In genomic region chr5:149490599-149491187, GRCh38 we compare ENCODE assay signal across 19 cellular contexts.
DNase-seq lines count a peak whose midpoint lies in the region; FAIRE-seq and TF ChIP-seq lines count a peak whose summit lies in the region.
"Had no signal": no experiment of that assay in that cellular context is flagged by ENCODE, and none has a peak within 500 bp of the region (broad histone marks: within the 10 kb centered on the region; RNA-seq: fewer than 3 reads in every experiment).

No MANE protein-coding gene starts in this region.

- H3K4me1 ChIP-seq in left ventricle myocardium inferior (peaks cover 80% of the 10 kb centered on the region), astrocyte (ENCODE audit: insufficient read depth, low read length) (peaks cover 24% of the 10 kb centered on the region), muscle layer of duodenum (ENCODE audit: control insufficient read depth in 1 of 2, insufficient read depth in 2 of 2, low read length in 2 of 2) (peaks cover 19 to 25% of the 10 kb centered on the region in 2 donors), thyroid gland (peaks cover 14 to 24% of the 10 kb centered on the region in 2 donors)

- H3K27ac ChIP-seq in left ventricle myocardium inferior (replicated peaks): peak overlapping the region; percentile 94
- no peak overlapping the region for H3K27ac ChIP-seq in astrocyte (ENCODE audit: low read depth, low read length)
- H3K27ac ChIP-seq in muscle layer of duodenum (ENCODE audit: low read length): peak overlapping the region; percentile 79
- no peak overlapping the region for H3K27ac ChIP-seq in thyroid gland
- H3K27ac ChIP-seq: neutrophil had no signal

- H3K79me2 ChIP-seq in astrocyte (ENCODE audit: insufficient read depth, low read length): no peaks in the 10 kb centered on the region

- H3K4me2 ChIP-seq in astrocyte (ENCODE audit: low read length): no peak overlapping the region

- H3K9me3 Mint-ChIP-seq in astrocyte (ENCODE audit: unreplicated experiment) (no peaks in the 10 kb centered on the region), type B pancreatic cell (no peaks in the 10 kb centered on the region), CD14-positive monocyte (peaks cover 0 to 2% (median 0%) of the 10 kb centered on the region in 7 donors)
- H3K9me3 Mint-ChIP-seq: activated naive CD4-positive, alpha-beta T cell treated with anti-CD3 and anti-CD28 coated beads, Interleukin-2, amount 50 U/mL, for 72 hours; central memory CD8-positive, alpha-beta T cell; H9 had no signal

- FAIRE-seq in astrocyte (lab: Jason Lieb, UNC) (no peak), H54 (lab: Jason Lieb, UNC) (no peak)
- FAIRE-seq: frontal cortex had no signal

- intact Hi-C loops in left ventricle myocardium inferior (cut with micrococcal nuclease): no loop called here
- intact Hi-C loops in cardiac septum (cut with DNase I): no loop called here
- intact Hi-C loops in CD14-positive monocyte (cut with micrococcal nuclease): no loop called here
- intact Hi-C loops in thyroid gland (cut with DNase I): no loop called here

- H3K9me3 ChIP-seq in left ventricle myocardium inferior (replicated peaks) (no peaks in the 10 kb centered on the region), astrocyte (ENCODE audit: insufficient read depth, low read depth, low read length) (no peaks in the 10 kb centered on the region), muscle layer of duodenum (ENCODE audit: control insufficient read depth in 1 of 2, low read length in 2 of 2) (no peaks in the 10 kb centered on the region), thyroid gland (no peaks in the 10 kb centered on the region)
- H3K9me3 ChIP-seq: neutrophil, uterus had no signal

- H3K36me3 ChIP-seq in left ventricle myocardium inferior (peaks cover 24% of the 10 kb centered on the region), astrocyte (ENCODE audit: insufficient read depth, low read length) (peaks cover 28% of the 10 kb centered on the region), muscle layer of duodenum (ENCODE audit: control insufficient read depth in 1 of 2, insufficient read depth in 2 of 2, low read length in 2 of 2) (peaks cover 23 to 24% of the 10 kb centered on the region in 2 donors), thyroid gland (peaks cover 0 to 5% of the 10 kb centered on the region in 2 donors)
- H3K36me3 ChIP-seq: uterus had no signal

- H3K4me3 ChIP-seq in left ventricle myocardium inferior (no peak overlapping the region), astrocyte (ENCODE audit: insufficient read depth, low read depth, low read length) (no peak overlapping the region), muscle layer of duodenum (ENCODE audit: low read depth in 1 of 2, low read length in 2 of 2) (no peak overlapping the region), thyroid gland (replicated peaks in 1 of 3) (no peak overlapping the region)
- H3K4me3 ChIP-seq: uterus had no signal

- no peaks in the 10 kb centered on the region for H4K20me1 ChIP-seq in astrocyte (ENCODE audit: insufficient read depth, low read length)

- TF ChIP-seq CTCF in left ventricle myocardium inferior (IDR thresholded peaks at IDR 0.05; ENCODE audit: borderline replicate concordance) (no peak), astrocyte (IDR thresholded peaks at IDR 0.05; ENCODE audit: insufficient read depth, low read depth, low read length) (no peak), type B pancreatic cell (conservative IDR thresholded peaks at IDR 0.05) (no peak), CD14-positive monocyte (IDR thresholded peaks at IDR 0.05) (no peak), thyroid gland (IDR thresholded peaks at IDR 0.05) (no peak)

- H3K27ac Mint-ChIP-seq in astrocyte (ENCODE audit: unreplicated experiment): peak overlapping the region; percentile 50
- peak overlapping the region; percentile 25 for H3K27ac Mint-ChIP-seq in type B pancreatic cell
- H3K27ac Mint-ChIP-seq in CD14-positive monocyte: peak overlapping the region in 1 of 7 donors; percentile 40

- no peaks in the 10 kb centered on the region for H3K27me3 ChIP-seq in left ventricle myocardium inferior (ENCODE audit: low read depth)
- no peaks in the 10 kb centered on the region for H3K27me3 ChIP-seq in astrocyte (ENCODE audit: insufficient read depth, low read length)
- no peaks in the 10 kb centered on the region for H3K27me3 ChIP-seq in muscle layer of duodenum (ENCODE audit: low read depth, low read length)
- H3K27me3 ChIP-seq in thyroid gland: no peaks in the 10 kb centered on the region
- H3K27me3 ChIP-seq: uterus had no signal

- H3K4me1 Mint-ChIP-seq in astrocyte (ENCODE audit: low read depth, unreplicated experiment): peaks cover 55% of the 10 kb centered on the region
- peaks cover 38% of the 10 kb centered on the region for H3K4me1 Mint-ChIP-seq in type B pancreatic cell (ENCODE audit: unreplicated experiment)
- H3K4me1 Mint-ChIP-seq in CD14-positive monocyte: peaks cover 9% of the 10 kb centered on the region

- no peak for TF ChIP-seq POLR2A in H54 (IDR thresholded peaks at IDR 0.05; ENCODE audit: low read depth, low read length)
- no peak for TF ChIP-seq POLR2A in thyroid gland (IDR thresholded peaks at IDR 0.05)

- H3K4me3 Mint-ChIP-seq in astrocyte (ENCODE audit: unreplicated experiment) (no peak overlapping the region), type B pancreatic cell (no peak overlapping the region), CD14-positive monocyte (no peak overlapping the region)
- H3K4me3 Mint-ChIP-seq: central memory CD8-positive, alpha-beta T cell; H9; T-helper 17 cell had no signal

- H3K27me3 Mint-ChIP-seq in astrocyte (ENCODE audit: low read depth, unreplicated experiment) (no peaks in the 10 kb centered on the region), type B pancreatic cell (no peaks in the 10 kb centered on the region), CD14-positive monocyte (ENCODE audit: low read depth in 3 of 3) (peaks cover 2 to 10% (median 5%) of the 10 kb centered on the region in 3 donors)
- H3K27me3 Mint-ChIP-seq: central memory CD8-positive, alpha-beta T cell; T-helper 17 cell had no signal

- peaks cover 4% of the 10 kb centered on the region for H3K36me3 Mint-ChIP-seq in astrocyte (ENCODE audit: low read depth, unreplicated experiment)
- peaks cover 9% of the 10 kb centered on the region for H3K36me3 Mint-ChIP-seq in type B pancreatic cell
- peaks cover 22 to 28% of the 10 kb centered on the region in 2 donors for H3K36me3 Mint-ChIP-seq in CD14-positive monocyte

- no peak overlapping the region for H3K9ac ChIP-seq in astrocyte (ENCODE audit: low read length)

- H2AFZ ChIP-seq in astrocyte (ENCODE audit: low read depth, low read length): no peak overlapping the region

- no peak for DNase-seq in left ventricle myocardium inferior
- DNase-seq in cardiac septum (ENCODE audit: low spot score): no peak
- no peak for DNase-seq in astrocyte (ENCODE audit: low read depth)
- no peak for DNase-seq in type B pancreatic cell (ENCODE audit: extremely low spot score, unreplicated experiment)
- no peak for DNase-seq in H54 (ENCODE audit: insufficient read length, low spot score)
- DNase-seq in CD14-positive monocyte (ENCODE audit: low spot score): no peak
- DNase-seq in thyroid gland: no peak
- DNase-seq: activated CD4-positive, CD25-positive, alpha-beta regulatory T cell treated with anti-CD3 and anti-CD28 coated beads, Interleukin-2, amount 50 U/mL, for 72 hours; H9; mesendoderm; NCI-H2081 treated with DMSO at 0.1 percent for 48 hours; NCI-H774; T-helper 17 cell; uterus had no signal

- 83 to 91% methylated on average over 6 of the region's 6 CpGs for WGBS in thyroid gland, 2 donors

Comparison
In these comparisons a context has a peak if more than half of its experiments do, and no peak if none do; other contexts are left out.
1. H3K27ac ChIP-seq: peak in left ventricle myocardium inferior (single experiment) and muscle layer of duodenum (single experiment); none in astrocyte (single experiment) and thyroid gland (0 of 3).